ENCODE assay signal across 8 cellular contexts in the genomic region with DNA sequence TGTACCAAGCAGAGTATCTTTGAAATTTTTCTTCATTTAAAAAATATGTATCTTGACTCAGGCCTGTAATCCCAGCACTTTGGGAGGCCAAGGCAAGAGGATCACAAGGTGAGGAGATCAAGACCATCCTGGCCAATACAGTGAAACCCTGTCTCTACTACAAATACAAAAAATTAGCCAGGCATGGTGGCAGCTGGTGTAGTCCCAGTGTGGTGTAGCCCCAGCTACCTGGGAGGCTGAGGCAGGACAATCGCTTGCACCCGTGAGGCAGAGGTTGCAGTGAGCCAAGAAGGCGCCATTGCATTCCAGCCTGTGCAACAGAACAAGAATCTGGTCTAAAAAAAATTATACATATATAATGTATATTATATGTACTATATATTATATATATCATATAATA.
A peak's percentile ranks its signal among the peaks of the same experiment; 100 is the strongest.
DNase-seq lines count a peak whose midpoint lies in the region; ATAC-seq and TF ChIP-seq lines count a peak whose summit lies in the region.
"Not testable (repeated sequence)": the region's sequence is repeated elsewhere in the genome, so short reads cannot be mapped to it uniquely, and the experiment has no call there.

No MANE protein-coding gene starts in this region.

- H3K14ac ChIP-seq in trophoblast cell (ENCODE audit: low read length) = not testable (repeated sequence)

- intact Hi-C loops in right cardiac atrium (cut with DNase I) = not testable (repeated sequence)

- H3K79me1 ChIP-seq in trophoblast cell (ENCODE audit: low read length) = not testable (repeated sequence)

- not testable (repeated sequence) for H3K9me3 ChIP-seq in DND-41 (ENCODE audit: insufficient read depth, low read length, severe bottlenecking); right cardiac atrium (ENCODE audit: control insufficient read depth, low read length); trophoblast cell (ENCODE audit: insufficient read depth, low read depth, low read length)

- not testable (repeated sequence) for H3K4me1 Mint-ChIP-seq in HFFc6 (ENCODE audit: low read depth)

- H3K23ac ChIP-seq in trophoblast cell (ENCODE audit: low read length) = not testable (repeated sequence)

- not testable (repeated sequence) for H3K36me3 Mint-ChIP-seq in HFFc6 (ENCODE audit: low read depth)

- TF ChIP-seq CTCF in DND-41 (IDR thresholded peaks at IDR 0.05; ENCODE audit: borderline replicate concordance, extremely low read depth, low read length, poor library complexity, severe bottlenecking); HFFc6 (IDR thresholded peaks at IDR 0.05): not testable (repeated sequence)

- H2BK12ac ChIP-seq in trophoblast cell (ENCODE audit: low read length) = not testable (repeated sequence)

- not testable (repeated sequence) for H4K8ac ChIP-seq in trophoblast cell (ENCODE audit: low read depth, low read length)

- ATAC-seq in DND-41 (ENCODE audit: insufficient read depth, low read depth) (peak; percentile 84), right cardiac atrium (peak; percentile 51 to 84)

- not testable (repeated sequence) for H2BK5ac ChIP-seq in trophoblast cell (ENCODE audit: low read depth, low read length, poor library complexity)

- not testable (repeated sequence) for H3K4me3 ChIP-seq in DND-41 (ENCODE audit: low read depth in 1 of 2, low read length in 2 of 2); right cardiac atrium (ENCODE audit: low read length); trophoblast cell (ENCODE audit: low read depth, low read length)

- DNase-seq in DND-41 = peak; percentile 43
- peak; percentile 64 for DNase-seq in HFFc6
- peak; percentile 73 for DNase-seq in NCI-H460 (ENCODE audit: extremely low read depth, low read depth)
- peak; percentile 27 for DNase-seq in activated CD8-positive, alpha-beta memory T cell treated with anti-CD3 and anti-CD28 coated beads, Interleukin-2, amount 50 U/mL, for 24 hours (ENCODE audit: extremely low read depth)
- DNase-seq in central memory CD4-positive, alpha-beta T cell = peak; percentile 34
- peak; percentile 7 to 87 (median 19) for DNase-seq in right cardiac atrium
- peak; percentile 0 to 73 for DNase-seq in trophoblast cell
- peak; percentile 32 for DNase-seq in stimulated activated CD8-positive, alpha-beta memory T cell treated with anti-CD3 and anti-CD28 coated beads, Interleukin-15, amount 100 ng/mL, for 1 hour (ENCODE audit: low read depth)

- H4K12ac ChIP-seq in trophoblast cell (ENCODE audit: low read depth, low read length) = not testable (repeated sequence)

- not testable (repeated sequence) for H3K4me2 ChIP-seq in DND-41 (ENCODE audit: insufficient read depth, low read length); trophoblast cell (ENCODE audit: low read length)

- not testable (repeated sequence) for H3K27me3 Mint-ChIP-seq in HFFc6 (ENCODE audit: insufficient read depth)

- H2BK120ac ChIP-seq in trophoblast cell (ENCODE audit: insufficient read depth, low read length, poor library complexity) = not testable (repeated sequence)

- not testable (repeated sequence) for H3K4me1 ChIP-seq in DND-41 (ENCODE audit: insufficient read depth, low read length); right cardiac atrium (ENCODE audit: control insufficient read depth, insufficient read depth, low read length); trophoblast cell (ENCODE audit: control insufficient read depth in 1 of 2, insufficient read depth in 2 of 2, low read length in 2 of 2)

- 82% methylated on average over 3 of the region's 3 CpGs for WGBS in right cardiac atrium
- WGBS in trophoblast cell (ENCODE audit: extremely low coverage, insufficient coverage, insufficient read length) = no CpG with 5 or more reads among the region's 3 CpGs

- not testable (repeated sequence) for H3K18ac ChIP-seq in trophoblast cell (ENCODE audit: low read length)

- not testable (repeated sequence) for H3K4ac ChIP-seq in trophoblast cell (ENCODE audit: low read depth, low read length)

- H4K20me1 ChIP-seq in DND-41 (ENCODE audit: insufficient read depth, low read length) = not testable (repeated sequence)

- H3K36me3 ChIP-seq in DND-41 (ENCODE audit: insufficient read depth, low read length); trophoblast cell (ENCODE audit: control insufficient read depth in 1 of 2, insufficient read depth in 2 of 2, low read length in 2 of 2): not testable (repeated sequence)

- H2AFZ ChIP-seq in DND-41 (ENCODE audit: low read depth, low read length); trophoblast cell (ENCODE audit: insufficient read depth, low read length, poor library complexity): not testable (repeated sequence)

- H3K27ac Mint-ChIP-seq in HFFc6 = not testable (repeated sequence)

- not testable (repeated sequence) for H3K79me2 ChIP-seq in DND-41 (ENCODE audit: insufficient read depth, low read length); trophoblast cell (ENCODE audit: control insufficient read depth, insufficient read depth, low read length, poor library complexity)

- H3K27ac ChIP-seq in DND-41 (ENCODE audit: low read length); right cardiac atrium (ENCODE audit: low read length); trophoblast cell (ENCODE audit: low read depth, low read length): not testable (repeated sequence)

- H3K9me3 Mint-ChIP-seq in HFFc6 = not testable (repeated sequence)

- not testable (repeated sequence) for H2AK5ac ChIP-seq in trophoblast cell (ENCODE audit: low read length)

- H3K27me3 ChIP-seq in DND-41 (ENCODE audit: insufficient read depth, low read length, poor library complexity); right cardiac atrium (ENCODE audit: control insufficient read depth, insufficient read depth); trophoblast cell (ENCODE audit: insufficient read depth, low read length): not testable (repeated sequence)

- H3K9ac ChIP-seq in DND-41 (ENCODE audit: low read depth, low read length); trophoblast cell (ENCODE audit: low read length): not testable (repeated sequence)

- H4K91ac ChIP-seq in trophoblast cell (ENCODE audit: low read depth, low read length) = not testable (repeated sequence)

- not testable (repeated sequence) for H3K4me3 Mint-ChIP-seq in HFFc6

Comparison
In these comparisons a context has a peak if more than half of its experiments do, and no peak if none do; other contexts are left out.
1. DNase-seq: peak in every context shown above with its lines; median percentile 73 in NCI-H460; 64 in HFFc6; 43 in DND-41; 36 in trophoblast cell; 34 in central memory CD4-positive, alpha-beta T cell; 32 in stimulated activated CD8-positive, alpha-beta memory T cell treated with anti-CD3 and anti-CD28 coated beads, Interleukin-15, amount 100 ng/mL, for 1 hour; 27 in activated CD8-positive, alpha-beta memory T cell treated with anti-CD3 and anti-CD28 coated beads, Interleukin-2, amount 50 U/mL, for 24 hours; 19 in right cardiac atrium.